1 cellular context compared by ENCODE assay signal in the genomic region with DNA sequence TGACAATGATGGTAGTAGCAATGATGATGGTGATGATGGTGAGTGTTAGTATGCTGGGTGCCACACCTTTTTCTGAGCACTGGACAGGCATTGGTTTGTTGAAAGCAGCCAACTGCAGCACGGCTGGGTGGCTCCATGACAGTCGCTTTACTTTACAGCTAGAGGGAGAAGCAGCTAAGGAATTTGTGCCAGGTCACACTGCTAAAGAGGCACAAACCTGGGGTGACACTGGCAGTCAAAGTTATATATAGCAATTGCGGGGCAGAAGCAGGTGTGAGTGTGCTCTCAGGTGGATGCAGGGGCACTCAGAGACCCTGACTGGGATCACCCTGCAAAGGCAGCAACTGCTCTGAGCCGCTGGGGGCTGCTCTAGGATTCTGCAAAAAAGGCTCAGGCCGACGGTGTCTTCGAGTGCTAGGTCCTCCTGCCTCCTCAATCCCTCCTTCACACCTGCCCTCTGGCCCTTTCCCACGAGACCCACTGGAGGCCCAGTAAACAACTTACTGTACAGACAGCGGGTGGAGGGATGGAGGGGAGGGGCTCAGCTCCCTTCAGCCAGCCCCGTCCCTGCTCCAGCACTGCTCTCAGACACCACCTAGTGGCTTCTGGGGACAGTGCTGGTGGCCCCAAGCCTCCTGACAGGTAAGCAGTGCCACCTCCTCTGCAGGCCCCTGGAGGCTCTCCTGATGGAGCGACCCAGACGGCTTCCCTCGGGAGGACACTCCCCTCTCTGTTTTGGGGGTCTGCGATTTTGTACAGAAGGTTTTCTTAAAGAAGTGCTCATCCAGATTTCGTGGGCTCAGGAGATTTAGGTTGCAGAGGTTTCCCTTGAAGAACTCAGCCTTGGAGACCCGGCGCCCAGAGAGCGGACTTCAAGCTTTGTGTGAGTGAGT.
TF ChIP-seq lines count a peak whose summit lies in the region.

No MANE protein-coding gene starts in this region.

TF ChIP-seq in HepG2, 621 proteins besides CTCF, POLR2A, EP300 and RAD21 (continued from another document and continues in another):
- TF ChIP-seq, protein P1, sequence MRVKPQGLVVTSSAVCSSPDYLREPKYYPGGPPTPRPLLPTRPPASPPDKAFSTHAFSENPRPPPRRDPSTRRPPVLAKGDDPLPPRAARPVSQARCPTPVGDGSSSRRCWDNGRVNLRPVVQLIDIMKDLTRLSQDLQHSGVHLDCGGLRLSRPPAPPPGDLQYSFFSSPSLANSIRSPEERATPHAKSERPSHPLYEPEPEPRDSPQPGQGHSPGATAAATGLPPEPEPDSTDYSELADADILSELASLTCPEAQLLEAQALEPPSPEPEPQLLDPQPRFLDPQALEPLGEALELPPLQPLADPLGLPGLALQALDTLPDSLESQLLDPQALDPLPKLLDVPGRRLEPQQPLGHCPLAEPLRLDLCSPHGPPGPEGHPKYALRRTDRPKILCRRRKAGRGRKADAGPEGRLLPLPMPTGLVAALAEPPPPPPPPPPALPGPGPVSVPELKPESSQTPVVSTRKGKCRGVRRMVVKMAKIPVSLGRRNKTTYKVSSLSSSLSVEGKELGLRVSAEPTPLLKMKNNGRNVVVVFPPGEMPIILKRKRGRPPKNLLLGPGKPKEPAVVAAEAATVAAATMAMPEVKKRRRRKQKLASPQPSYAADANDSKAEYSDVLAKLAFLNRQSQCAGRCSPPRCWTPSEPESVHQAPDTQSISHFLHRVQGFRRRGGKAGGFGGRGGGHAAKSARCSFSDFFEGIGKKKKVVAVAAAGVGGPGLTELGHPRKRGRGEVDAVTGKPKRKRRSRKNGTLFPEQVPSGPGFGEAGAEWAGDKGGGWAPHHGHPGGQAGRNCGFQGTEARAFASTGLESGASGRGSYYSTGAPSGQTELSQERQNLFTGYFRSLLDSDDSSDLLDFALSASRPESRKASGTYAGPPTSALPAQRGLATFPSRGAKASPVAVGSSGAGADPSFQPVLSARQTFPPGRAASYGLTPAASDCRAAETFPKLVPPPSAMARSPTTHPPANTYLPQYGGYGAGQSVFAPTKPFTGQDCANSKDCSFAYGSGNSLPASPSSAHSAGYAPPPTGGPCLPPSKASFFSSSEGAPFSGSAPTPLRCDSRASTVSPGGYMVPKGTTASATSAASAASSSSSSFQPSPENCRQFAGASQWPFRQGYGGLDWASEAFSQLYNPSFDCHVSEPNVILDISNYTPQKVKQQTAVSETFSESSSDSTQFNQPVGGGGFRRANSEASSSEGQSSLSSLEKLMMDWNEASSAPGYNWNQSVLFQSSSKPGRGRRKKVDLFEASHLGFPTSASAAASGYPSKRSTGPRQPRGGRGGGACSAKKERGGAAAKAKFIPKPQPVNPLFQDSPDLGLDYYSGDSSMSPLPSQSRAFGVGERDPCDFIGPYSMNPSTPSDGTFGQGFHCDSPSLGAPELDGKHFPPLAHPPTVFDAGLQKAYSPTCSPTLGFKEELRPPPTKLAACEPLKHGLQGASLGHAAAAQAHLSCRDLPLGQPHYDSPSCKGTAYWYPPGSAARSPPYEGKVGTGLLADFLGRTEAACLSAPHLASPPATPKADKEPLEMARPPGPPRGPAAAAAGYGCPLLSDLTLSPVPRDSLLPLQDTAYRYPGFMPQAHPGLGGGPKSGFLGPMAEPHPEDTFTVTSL (CRISPR knock-in tag; IDR thresholded peaks at IDR 0.05; ENCODE audit: borderline replicate concordance) = no peak
- TF ChIP-seq ZNF75D (CRISPR knock-in tag; IDR thresholded peaks at IDR 0.05; ENCODE audit: borderline replicate concordance) = no peak
- TF ChIP-seq, protein P2, sequence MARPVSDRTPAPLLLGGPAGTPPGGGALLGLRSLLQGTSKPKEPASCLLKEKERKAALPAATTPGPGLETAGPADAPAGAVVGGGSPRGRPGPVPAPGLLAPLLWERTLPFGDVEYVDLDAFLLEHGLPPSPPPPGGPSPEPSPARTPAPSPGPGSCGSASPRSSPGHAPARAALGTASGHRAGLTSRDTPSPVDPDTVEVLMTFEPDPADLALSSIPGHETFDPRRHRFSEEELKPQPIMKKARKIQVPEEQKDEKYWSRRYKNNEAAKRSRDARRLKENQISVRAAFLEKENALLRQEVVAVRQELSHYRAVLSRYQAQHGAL (CRISPR knock-in tag; IDR thresholded peaks at IDR 0.05; ENCODE audit: not compliant biosample characterization) = no peak
- TF ChIP-seq ZNF766 (CRISPR knock-in tag; IDR thresholded peaks at IDR 0.05; ENCODE audit: borderline replicate concordance) = no peak; the same call in 1 of the 2 replicates
- no peak for TF ChIP-seq SNRNP70 (IDR thresholded peaks at IDR 0.05; ENCODE audit: low read depth, low read length)
- no peak for TF ChIP-seq CBX2 (IDR thresholded peaks at IDR 0.05; ENCODE audit: low read depth, low read length)
- TF ChIP-seq CBX2 (CRISPR knock-in tag; IDR thresholded peaks at IDR 0.05; ENCODE audit: low read depth) = no peak
- TF ChIP-seq, protein P3, sequence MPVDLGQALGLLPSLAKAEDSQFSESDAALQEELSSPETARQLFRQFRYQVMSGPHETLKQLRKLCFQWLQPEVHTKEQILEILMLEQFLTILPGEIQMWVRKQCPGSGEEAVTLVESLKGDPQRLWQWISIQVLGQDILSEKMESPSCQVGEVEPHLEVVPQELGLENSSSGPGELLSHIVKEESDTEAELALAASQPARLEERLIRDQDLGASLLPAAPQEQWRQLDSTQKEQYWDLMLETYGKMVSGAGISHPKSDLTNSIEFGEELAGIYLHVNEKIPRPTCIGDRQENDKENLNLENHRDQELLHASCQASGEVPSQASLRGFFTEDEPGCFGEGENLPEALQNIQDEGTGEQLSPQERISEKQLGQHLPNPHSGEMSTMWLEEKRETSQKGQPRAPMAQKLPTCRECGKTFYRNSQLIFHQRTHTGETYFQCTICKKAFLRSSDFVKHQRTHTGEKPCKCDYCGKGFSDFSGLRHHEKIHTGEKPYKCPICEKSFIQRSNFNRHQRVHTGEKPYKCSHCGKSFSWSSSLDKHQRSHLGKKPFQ (CRISPR knock-in tag; IDR thresholded peaks at IDR 0.05; ENCODE audit: insufficient replicate concordance) = no peak
- TF ChIP-seq HMG20A (CRISPR knock-in tag; IDR thresholded peaks at IDR 0.05; ENCODE audit: borderline replicate concordance) = no peak
- TF ChIP-seq ZSCAN30 (CRISPR knock-in tag; IDR thresholded peaks at IDR 0.05) = no peak
- TF ChIP-seq KLF16 (CRISPR knock-in tag; IDR thresholded peaks at IDR 0.05) = peak; percentile 52 to 89; a peak in 2 of 4 replicates
- no peak for TF ChIP-seq ZNF713 (CRISPR knock-in tag; IDR thresholded peaks at IDR 0.05)
- TF ChIP-seq NPAS2 (CRISPR knock-in tag; IDR thresholded peaks at IDR 0.05; ENCODE audit: borderline replicate concordance) = no peak
- TF ChIP-seq ZNF556 (CRISPR knock-in tag; IDR thresholded peaks at IDR 0.05; ENCODE audit: borderline replicate concordance) = peak; percentile 78
- TF ChIP-seq KDM5B (CRISPR knock-in tag; IDR thresholded peaks at IDR 0.05; ENCODE audit: borderline replicate concordance) = peak; percentile 81
- TF ChIP-seq ZBTB7A (CRISPR knock-in tag; IDR thresholded peaks at IDR 0.05) = peak; percentile 82; the same call in 1 of the 2 replicates
- peak; percentile 52; the same call in 1 of the 2 replicates for TF ChIP-seq ZNF629 (CRISPR knock-in tag; conservative IDR thresholded peaks at IDR 0.05)
- no peak for TF ChIP-seq ZNF292 (CRISPR knock-in tag; IDR thresholded peaks at IDR 0.05; ENCODE audit: borderline replicate concordance, low read depth)
- TF ChIP-seq POLR2AphosphoS2 (IDR thresholded peaks at IDR 0.05; ENCODE audit: low read depth, low read length) = no peak
- TF ChIP-seq, protein P4, sequence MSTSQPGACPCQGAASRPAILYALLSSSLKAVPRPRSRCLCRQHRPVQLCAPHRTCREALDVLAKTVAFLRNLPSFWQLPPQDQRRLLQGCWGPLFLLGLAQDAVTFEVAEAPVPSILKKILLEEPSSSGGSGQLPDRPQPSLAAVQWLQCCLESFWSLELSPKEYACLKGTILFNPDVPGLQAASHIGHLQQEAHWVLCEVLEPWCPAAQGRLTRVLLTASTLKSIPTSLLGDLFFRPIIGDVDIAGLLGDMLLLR (CRISPR knock-in tag; IDR thresholded peaks at IDR 0.05) = peak; percentile 90
- TF ChIP-seq ZNF205 (CRISPR knock-in tag; IDR thresholded peaks at IDR 0.05) = peak; percentile 62; the same call in 1 of the 2 replicates
- TF ChIP-seq, protein P5, sequence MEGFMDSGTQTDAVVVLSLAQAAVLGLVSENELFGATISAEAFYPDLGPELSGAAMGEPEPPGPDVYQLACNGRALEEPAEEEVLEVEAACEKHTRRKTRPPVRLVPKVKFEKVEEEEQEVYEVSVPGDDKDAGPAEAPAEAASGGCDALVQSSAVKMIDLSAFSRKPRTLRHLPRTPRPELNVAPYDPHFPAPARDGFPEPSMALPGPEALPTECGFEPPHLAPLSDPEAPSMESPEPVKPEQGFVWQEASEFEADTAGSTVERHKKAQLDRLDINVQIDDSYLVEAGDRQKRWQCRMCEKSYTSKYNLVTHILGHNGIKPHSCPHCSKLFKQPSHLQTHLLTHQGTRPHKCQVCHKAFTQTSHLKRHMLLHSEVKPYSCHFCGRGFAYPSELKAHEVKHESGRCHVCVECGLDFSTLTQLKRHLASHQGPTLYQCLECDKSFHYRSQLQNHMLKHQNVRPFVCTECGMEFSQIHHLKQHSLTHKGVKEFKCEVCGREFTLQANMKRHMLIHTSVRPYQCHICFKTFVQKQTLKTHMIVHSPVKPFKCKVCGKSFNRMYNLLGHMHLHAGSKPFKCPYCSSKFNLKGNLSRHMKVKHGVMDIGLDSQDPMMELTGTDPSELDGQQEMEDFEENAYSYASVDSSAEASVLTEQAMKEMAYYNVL (CRISPR knock-in tag; IDR thresholded peaks at IDR 0.05; ENCODE audit: borderline replicate concordance) = peak; percentile 74
- no peak; the same call in 1 of the 2 replicates for TF ChIP-seq HNF4G (IDR thresholded peaks at IDR 0.05; ENCODE audit: borderline replicate concordance, low read depth, low read length)
- no peak for TF ChIP-seq HNF4G (CRISPR knock-in tag; IDR thresholded peaks at IDR 0.05; ENCODE audit: borderline replicate concordance, low read depth)
- TF ChIP-seq SIN3B (IDR thresholded peaks at IDR 0.05; ENCODE audit: low read length) = 0 out of 2 replicates have a peak, but pooled peaks have one; percentile 60
- no peak for TF ChIP-seq ZNF550 (CRISPR knock-in tag; IDR thresholded peaks at IDR 0.05; ENCODE audit: borderline replicate concordance)
- TF ChIP-seq ONECUT2 (CRISPR knock-in tag; IDR thresholded peaks at IDR 0.05) = peak; percentile 25; the same call in 1 of the 2 replicates
- TF ChIP-seq, protein P6, sequence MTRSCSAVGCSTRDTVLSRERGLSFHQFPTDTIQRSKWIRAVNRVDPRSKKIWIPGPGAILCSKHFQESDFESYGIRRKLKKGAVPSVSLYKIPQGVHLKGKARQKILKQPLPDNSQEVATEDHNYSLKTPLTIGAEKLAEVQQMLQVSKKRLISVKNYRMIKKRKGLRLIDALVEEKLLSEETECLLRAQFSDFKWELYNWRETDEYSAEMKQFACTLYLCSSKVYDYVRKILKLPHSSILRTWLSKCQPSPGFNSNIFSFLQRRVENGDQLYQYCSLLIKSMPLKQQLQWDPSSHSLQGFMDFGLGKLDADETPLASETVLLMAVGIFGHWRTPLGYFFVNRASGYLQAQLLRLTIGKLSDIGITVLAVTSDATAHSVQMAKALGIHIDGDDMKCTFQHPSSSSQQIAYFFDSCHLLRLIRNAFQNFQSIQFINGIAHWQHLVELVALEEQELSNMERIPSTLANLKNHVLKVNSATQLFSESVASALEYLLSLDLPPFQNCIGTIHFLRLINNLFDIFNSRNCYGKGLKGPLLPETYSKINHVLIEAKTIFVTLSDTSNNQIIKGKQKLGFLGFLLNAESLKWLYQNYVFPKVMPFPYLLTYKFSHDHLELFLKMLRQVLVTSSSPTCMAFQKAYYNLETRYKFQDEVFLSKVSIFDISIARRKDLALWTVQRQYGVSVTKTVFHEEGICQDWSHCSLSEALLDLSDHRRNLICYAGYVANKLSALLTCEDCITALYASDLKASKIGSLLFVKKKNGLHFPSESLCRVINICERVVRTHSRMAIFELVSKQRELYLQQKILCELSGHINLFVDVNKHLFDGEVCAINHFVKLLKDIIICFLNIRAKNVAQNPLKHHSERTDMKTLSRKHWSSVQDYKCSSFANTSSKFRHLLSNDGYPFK (CRISPR knock-in tag; IDR thresholded peaks at IDR 0.05; ENCODE audit: borderline replicate concordance) = 0 out of 2 replicates have a peak, but pooled peaks have one; percentile 52
- TF ChIP-seq HNRNPL (IDR thresholded peaks at IDR 0.05; ENCODE audit: low read depth, low read length) = 0 out of 2 replicates have a peak, but pooled peaks have one; percentile 61
- no peak for TF ChIP-seq GZF1 (CRISPR knock-in tag; IDR thresholded peaks at IDR 0.05)
- no peak for TF ChIP-seq JDP2 (CRISPR knock-in tag; IDR thresholded peaks at IDR 0.05; ENCODE audit: borderline replicate concordance)
- TF ChIP-seq, protein P7, sequence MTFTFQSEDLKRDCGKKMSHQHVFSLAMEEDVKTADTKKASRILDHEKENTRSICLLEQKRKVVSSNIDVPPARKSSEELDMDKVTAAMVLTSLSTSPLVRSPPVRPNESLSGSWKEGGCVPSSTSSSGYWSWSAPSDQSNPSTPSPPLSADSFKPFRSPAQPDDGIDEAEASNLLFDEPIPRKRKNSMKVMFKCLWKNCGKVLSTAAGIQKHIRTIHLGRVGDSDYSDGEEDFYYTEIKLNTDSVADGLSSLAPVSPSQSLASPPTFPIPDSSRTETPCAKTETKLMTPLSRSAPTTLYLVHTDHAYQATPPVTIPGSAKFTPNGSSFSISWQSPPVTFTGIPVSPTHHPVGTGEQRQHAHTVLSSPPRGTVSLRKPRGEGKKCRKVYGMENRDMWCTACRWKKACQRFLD (CRISPR knock-in tag; IDR thresholded peaks at IDR 0.05; ENCODE audit: borderline replicate concordance) = peak; percentile 93; the same call in 1 of the 2 replicates
- TF ChIP-seq, protein P8, sequence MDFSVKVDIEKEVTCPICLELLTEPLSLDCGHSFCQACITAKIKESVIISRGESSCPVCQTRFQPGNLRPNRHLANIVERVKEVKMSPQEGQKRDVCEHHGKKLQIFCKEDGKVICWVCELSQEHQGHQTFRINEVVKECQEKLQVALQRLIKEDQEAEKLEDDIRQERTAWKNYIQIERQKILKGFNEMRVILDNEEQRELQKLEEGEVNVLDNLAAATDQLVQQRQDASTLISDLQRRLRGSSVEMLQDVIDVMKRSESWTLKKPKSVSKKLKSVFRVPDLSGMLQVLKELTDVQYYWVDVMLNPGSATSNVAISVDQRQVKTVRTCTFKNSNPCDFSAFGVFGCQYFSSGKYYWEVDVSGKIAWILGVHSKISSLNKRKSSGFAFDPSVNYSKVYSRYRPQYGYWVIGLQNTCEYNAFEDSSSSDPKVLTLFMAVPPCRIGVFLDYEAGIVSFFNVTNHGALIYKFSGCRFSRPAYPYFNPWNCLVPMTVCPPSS (IDR thresholded peaks at IDR 0.05) = no peak
- TF ChIP-seq MTA1 (CRISPR knock-in tag; IDR thresholded peaks at IDR 0.05; ENCODE audit: borderline replicate concordance) = peak; percentile 76; the same call in 1 of the 2 replicates
- TF ChIP-seq MAZ (IDR thresholded peaks at IDR 0.05; ENCODE audit: borderline replicate concordance, low read depth, low read length) = peak; percentile 98
- peak; percentile 95 for TF ChIP-seq MAZ (CRISPR knock-in tag; IDR thresholded peaks at IDR 0.05; ENCODE audit: low read depth)
